ENCODE assay signal across 22 cellular contexts in the genomic region with DNA sequence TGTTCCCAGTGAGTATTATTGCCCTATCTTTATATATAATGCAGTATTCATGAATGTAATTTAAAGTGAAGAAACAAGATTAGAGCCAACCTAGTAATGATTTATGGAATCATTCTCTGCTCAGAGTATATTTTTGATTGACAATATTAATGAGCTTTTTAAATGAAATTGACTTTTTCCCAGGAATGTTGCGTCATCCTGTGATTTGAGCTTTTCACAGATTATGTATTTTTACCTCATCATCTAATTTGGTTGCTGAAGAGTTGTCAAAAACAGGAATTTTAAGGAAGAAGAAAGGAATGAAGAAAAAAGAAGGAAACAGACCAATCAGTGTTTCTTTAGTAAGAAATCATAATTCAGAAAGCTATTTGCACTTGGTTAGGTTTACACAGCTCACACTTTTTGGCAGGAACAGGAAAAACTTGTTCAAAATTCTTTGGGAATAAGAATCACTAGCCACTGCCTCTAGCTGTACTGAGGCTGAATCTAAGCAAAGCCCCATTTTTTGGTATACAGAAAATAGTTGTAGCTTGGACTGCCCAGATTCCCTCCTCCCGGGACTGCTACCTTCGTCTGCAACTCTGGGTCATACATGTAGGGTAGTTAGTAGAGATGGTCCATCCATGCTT.
"Had no signal": no experiment of that assay in that cellular context is flagged by ENCODE, and none has a peak within 500 bp of the region (broad histone marks: within the 10 kb centered on the region; RNA-seq: fewer than 3 reads in every experiment).

No MANE protein-coding gene starts in this region.

- DNase-seq: activated CD4-positive, alpha-beta T cell treated with anti-CD3 and anti-CD28 coated beads for 48 hours; activated CD4-positive, alpha-beta T cell treated with anti-CD3 and anti-CD28 coated beads, Interleukin-2, amount 50 U/mL, for 4 hours; activated CD4-positive, CD25-positive, alpha-beta regulatory T cell treated with anti-CD3 and anti-CD28 coated beads, Interleukin-2, amount 50 U/mL, for 72 hours; activated CD8-positive, alpha-beta memory T cell treated with anti-CD3 and anti-CD28 coated beads, Interleukin-2, amount 50 U/mL, for 48 hours; activated CD8-positive, alpha-beta T cell treated with anti-CD3 and anti-CD28 coated beads, Interleukin-2, amount 10 ng/mL, durations not matched to agents 7 days and 5 days; activated effector memory CD4-positive, alpha-beta T cell treated with anti-CD3 and anti-CD28 coated beads, Interleukin-2, amount 50 U/mL, for 16 hours; activated naive CD4-positive, alpha-beta T cell treated with Interleukin-2 at 50 U/mL for 16 hours; activated T-cell treated with anti-CD3 and anti-CD28 coated beads, Interleukin-2, amount 50 U/mL, for 1 hour; brain microvascular endothelial cell; caudate nucleus; MM.1S; NCI-H1105; NCI-H1436; NCI-H187; NCI-H2081; NCI-H446; NCI-H524; SHP77 treated with DMSO at 0.1 percent for 48 hours; T-helper 17 cell; T-helper 9 cell had no signal

- H3K27me3 ChIP-seq: brain microvascular endothelial cell had no signal

- H3K9me3 Mint-ChIP-seq: activated naive CD4-positive, alpha-beta T cell treated with anti-CD3 and anti-CD28 coated beads, Interleukin-2, amount 50 U/mL, for 72 hours had no signal

- H3K27ac ChIP-seq: brain microvascular endothelial cell had no signal

- H3K4me3 Mint-ChIP-seq: activated CD8-positive, alpha-beta T cell treated with anti-CD3 and anti-CD28 coated beads, Interleukin-2, amount 10 ng/mL, durations not matched to agents 7 days and 5 days; T-helper 17 cell; WTC11 had no signal

- H3K27ac Mint-ChIP-seq: activated CD8-positive, alpha-beta T cell treated with anti-CD3 and anti-CD28 coated beads, Interleukin-2, amount 10 ng/mL, durations not matched to agents 7 days and 5 days; T-helper 17 cell; WTC11 had no signal

- ATAC-seq: activated CD8-positive, alpha-beta T cell treated with anti-CD3 and anti-CD28 coated beads, Interleukin-2, amount 10 ng/mL, durations not matched to agents 7 days and 5 days; activated naive CD4-positive, alpha-beta T cell treated with anti-CD3 and anti-CD28 coated beads, Interleukin-2, amount 50 U/mL, for 72 hours; T-helper 17 cell; WTC11 had no signal

- H3K27me3 Mint-ChIP-seq: T-helper 17 cell had no signal
